In genomic region chr21:43578677-43579313, GRCh38 we compare ENCODE assay signal across 26 cellular contexts.
DNase-seq lines count a peak whose midpoint lies in the region; ATAC-seq, FAIRE-seq and TF ChIP-seq lines count a peak whose summit lies in the region.
"Had no signal": no experiment of that assay in that cellular context is flagged by ENCODE, and none has a peak within 500 bp of the region (broad histone marks: within the 10 kb centered on the region; RNA-seq: fewer than 3 reads in every experiment).

No MANE protein-coding gene starts in this region.

- H2BK20ac ChIP-seq in IMR-90 (ENCODE audit: low read depth, low read length): no peak overlapping the region

- no peak overlapping the region; the same call in 1 of the 2 replicates for H4K5ac ChIP-seq in IMR-90 (ENCODE audit: low read depth, low read length)

- H3K4me3 ChIP-seq in IMR-90 (ENCODE audit: insufficient read depth, low read depth, low read length) (no peak overlapping the region), cardiac fibroblast (replicated peaks in 1 of 2; ENCODE audit: low read depth in 2 of 2, low read length in 2 of 2) (no peak overlapping the region)
- H3K4me3 ChIP-seq: hepatocyte, prostate gland had no signal

- H4K20me1 ChIP-seq in IMR-90 (ENCODE audit: insufficient read depth, low read length): no peaks in the 10 kb centered on the region

- H3K27ac ChIP-seq in IMR-90 (ENCODE audit: insufficient read depth, low read length): peak overlapping the region; percentile 42; the same call in 1 of the 2 replicates
- H3K27ac ChIP-seq: foreskin keratinocyte, hepatocyte, prostate gland, RWPE1 had no signal

- H2AK5ac ChIP-seq in IMR-90 (ENCODE audit: low read depth, low read length): peak overlapping the region; percentile 40; the same call in 1 of the 2 replicates

- H3K4me2 ChIP-seq in IMR-90 (ENCODE audit: low read depth, low read length): no peak overlapping the region
- H3K4me2 ChIP-seq: hepatocyte had no signal

- no peak overlapping the region for H2AFZ ChIP-seq in IMR-90 (replicated peaks; ENCODE audit: low read length, poor library complexity)
- H2AFZ ChIP-seq: hepatocyte had no signal

- CTCF ChIA-PET in IMR-90 (lab: Yijun Ruan, JAX): no interaction called here

- H3K14ac ChIP-seq in IMR-90 (replicated peaks; ENCODE audit: low read depth, low read length): no peak overlapping the region

- no peak for TF ChIP-seq RAD21 in IMR-90 (IDR thresholded peaks at IDR 0.05; ENCODE audit: low read length)

- no peak overlapping the region for H3K23ac ChIP-seq in IMR-90 (ENCODE audit: low read depth, low read length)

- no TSS peak for BruUV-seq in IMR-90 (replicated peaks; lab: Mats Ljungman, UMichigan)

- peak overlapping the region; percentile 25; the same call in 1 of the 2 replicates for H3K4ac ChIP-seq in IMR-90 (ENCODE audit: low read depth, low read length)

- dilution Hi-C loops in IMR-90 (cut with HindIII; ENCODE audit: low sequenced_read_pairs, unreplicated experiment): no loop called here

- no peak overlapping the region for H2BK15ac ChIP-seq in IMR-90 (ENCODE audit: low read depth, low read length)

- TF ChIP-seq CTCF in IMR-90 (conservative IDR thresholded peaks at IDR 0.05; ENCODE audit: low read depth, low read length) (no peak), cardiac fibroblast (IDR thresholded peaks at IDR 0.05; ENCODE audit: low read depth, low read length) (no peak)

- peaks cover 5% of the 10 kb centered on the region; the same call in 1 of the 2 replicates for H3K27me3 ChIP-seq in IMR-90 (ENCODE audit: control insufficient read depth, insufficient read depth, low read length)
- H3K27me3 ChIP-seq: foreskin keratinocyte, hepatocyte had no signal

- H2BK5ac ChIP-seq in IMR-90 (ENCODE audit: low read depth, low read length, poor library complexity, severe bottlenecking): no peak overlapping the region

- FAIRE-seq in GM12892 (lab: Jason Lieb, UNC): no peak

- POLR2A ChIA-PET in IMR-90 (lab: Charles Lee; ENCODE audit: unreplicated experiment): no interaction called here

- H2AK9ac ChIP-seq in IMR-90 (replicated peaks; ENCODE audit: low read depth, low read length, poor library complexity): no peak overlapping the region

- H2BK120ac ChIP-seq in IMR-90 (ENCODE audit: low read depth, low read length): no peak overlapping the region

- WGBS in IMR-90 (ENCODE audit: extremely low coverage in 2 of 2, insufficient read length in 1 of 2), 2 experiments: 100% methylated on average over 1 of the region's 6 CpGs; no CpG with 5 or more reads in 1 of the 2 experiments

- H3K9me1 ChIP-seq in IMR-90 (ENCODE audit: insufficient read depth, low read length): no peaks in the 10 kb centered on the region; the same call in 1 of the 2 replicates

- no peak overlapping the region for H3K56ac ChIP-seq in IMR-90 (ENCODE audit: extremely low read depth, insufficient read depth, low read length)

- DNase-seq in IMR-90 (peak; percentile 59), cardiac fibroblast (ENCODE audit: low read depth in 2 of 2) (peak; percentile 84 to 86), left cardiac atrium (no peak), sciatic nerve (ENCODE audit: low spot score) (no peak), pons (ENCODE audit: low spot score) (no peak), GM12892 (ENCODE audit: insufficient read length) (no peak)
- DNase-seq in stimulated activated CD4-positive, alpha-beta T cell treated with anti-CD3 and anti-CD28 coated beads, Interleukin-15, amount 100 ng/mL, for 24 hours: no peak
- DNase-seq: activated CD4-positive, alpha-beta T cell treated with anti-CD3 and anti-CD28 coated beads, Interleukin-2, amount 10 ng/mL, durations not matched to agents 7 days and 5 days; activated naive CD4-positive, alpha-beta T cell treated with anti-CD3 and anti-CD28 coated beads for 36 hours; activated T-cell treated with anti-CD3 and anti-CD28 coated beads, Interleukin-2, amount 50 U/mL, for 48 hours; amniotic stem cell; caudate nucleus; DMS153; foreskin keratinocyte; H7; Karpas-422; MV-4-11; NCI-H1694 treated with DMSO at 0.1 percent for 48 hours; NCI-H2171 treated with DMSO at 0.1 percent for 48 hours; NCI-H526 treated with DMSO at 0.1 percent for 48 hours; stimulated activated CD4-positive, alpha-beta T cell treated with anti-CD3 and anti-CD28 coated beads, Interleukin-1b, Interleukin-23, amount 100 ng/mL, for 48 hours; T-helper 9 cell had no signal

- peak overlapping the region; percentile 41; the same call in 1 of the 2 replicates for H4K91ac ChIP-seq in IMR-90 (ENCODE audit: insufficient read depth, low read depth, low read length)

- H3K9ac ChIP-seq in IMR-90 (ENCODE audit: low read depth, low read length): no peak overlapping the region

- H4K8ac ChIP-seq in IMR-90 (ENCODE audit: low read depth in 2 of 2, low read length in 2 of 2): no peak overlapping the region

- peaks cover 11% of the 10 kb centered on the region; the same call in 1 of the 2 replicates for H3K4me1 ChIP-seq in IMR-90 (ENCODE audit: control insufficient read depth, insufficient read depth, low read length)
- H3K4me1 ChIP-seq: foreskin keratinocyte, prostate gland had no signal

- no peaks in the 10 kb centered on the region for H3K79me1 ChIP-seq in IMR-90 (ENCODE audit: low read depth in 1 of 2, low read length in 2 of 2)

- in situ Hi-C loops in IMR-90 (cut with MboI; ENCODE audit: low sequenced_read_pairs): no loop called here

- no peak for TF ChIP-seq POLR2A in IMR-90 (IDR thresholded peaks at IDR 0.05; ENCODE audit: low read depth, low read length)
- TF ChIP-seq POLR2A in GM12892 (IDR thresholded peaks at IDR 0.05; ENCODE audit: low read depth, low read length): no peak

- H3K9me3 ChIP-seq in IMR-90 (ENCODE audit: control insufficient read depth, insufficient read depth, low read length): no peaks in the 10 kb centered on the region
- H3K9me3 ChIP-seq: prostate gland had no signal

- intact Hi-C loops in IMR-90 (cut with micrococcal nuclease) (no loop called here), left cardiac atrium (cut with DNase I) (no loop called here), sciatic nerve (cut with DNase I) (no loop called here)

- ATAC-seq in IMR-90 (ENCODE audit: low read depth): peak; percentile 48
- ATAC-seq in left cardiac atrium: peak; percentile 15 to 58
- ATAC-seq in sciatic nerve: peak; percentile 40
- ATAC-seq in HG03469 (IDR thresholded peaks at IDR 0.05; ENCODE audit: unreplicated experiment): no peak
- ATAC-seq: foreskin keratinocyte had no signal

- no peaks in the 10 kb centered on the region for H3K36me3 ChIP-seq in IMR-90 (ENCODE audit: control insufficient read depth, insufficient read depth, low read length)
- H3K36me3 ChIP-seq: prostate gland had no signal

- peak overlapping the region; percentile 28; the same call in 1 of the 2 replicates for H3K18ac ChIP-seq in IMR-90 (ENCODE audit: low read depth, low read length)

TF ChIP-seq in IMR-90, 13 proteins besides CTCF, POLR2A, EP300 and RAD21:
- TF ChIP-seq RFX5 (IDR thresholded peaks at IDR 0.05; ENCODE audit: low read depth, low read length): no peak
- no peak for TF ChIP-seq CEBPB (IDR thresholded peaks at IDR 0.05; ENCODE audit: low read depth, low read length)
- no peak for TF ChIP-seq RCOR1 (IDR thresholded peaks at IDR 0.05; ENCODE audit: insufficient replicate concordance, low read length)
- TF ChIP-seq USF2 (IDR thresholded peaks at IDR 0.05; ENCODE audit: low read depth, low read length): no peak
- no peak for TF ChIP-seq MAZ (IDR thresholded peaks at IDR 0.05; ENCODE audit: borderline replicate concordance, low read depth, low read length)
- no peak for TF ChIP-seq MXI1 (IDR thresholded peaks at IDR 0.05; ENCODE audit: borderline replicate concordance, low read depth, low read length)
- TF ChIP-seq SMC3 (IDR thresholded peaks at IDR 0.05; ENCODE audit: low read depth, low read length): no peak
- TF ChIP-seq NFE2L2 (IDR thresholded peaks at IDR 0.05; ENCODE audit: low read depth, low read length): no peak
- no peak for TF ChIP-seq ELK1 (IDR thresholded peaks at IDR 0.05; ENCODE audit: borderline replicate concordance, low read depth, low read length)
- no peak for TF ChIP-seq CHD1 (IDR thresholded peaks at IDR 0.05; ENCODE audit: low read depth, low read length)
- TF ChIP-seq FOS (IDR thresholded peaks at IDR 0.05; ENCODE audit: low read depth, low read length): no peak
- no peak for TF ChIP-seq MAFK (IDR thresholded peaks at IDR 0.05; ENCODE audit: low read depth, low read length)
- TF ChIP-seq BHLHE40 (IDR thresholded peaks at IDR 0.05; ENCODE audit: low read depth, low read length): no peak
TF ChIP-seq in IMR-90: peak in this region for 0.

Comparison
In these comparisons a context has a peak if more than half of its experiments do, and no peak if none do; other contexts are left out.
1. DNase-seq: peak in IMR-90 (single experiment) and cardiac fibroblast (2 of 2); none in left cardiac atrium (single experiment), sciatic nerve (single experiment), pons (single experiment), stimulated activated CD4-positive, alpha-beta T cell treated with anti-CD3 and anti-CD28 coated beads, Interleukin-15, amount 100 ng/mL, for 24 hours (single experiment) and GM12892 (single experiment).